17 cellular contexts compared by ENCODE assay signal in genomic region chr10:86079088-86079487, GRCh38.
DNase-seq lines count a peak whose midpoint lies in the region; ATAC-seq, FAIRE-seq and TF ChIP-seq lines count a peak whose summit lies in the region.
"Had no signal": no experiment of that assay in that cellular context is flagged by ENCODE, and none has a peak within 500 bp of the region (broad histone marks: within the 10 kb centered on the region; RNA-seq: fewer than 3 reads in every experiment).

No MANE protein-coding gene starts in this region.

- H3K4me3 Mint-ChIP-seq in natural killer cell treated with Interleukin-12 subunit alpha and Interleukin-12 subunit beta and Interleukin-15 and Interleukin-18, amount 100 ng/mL, for 72 hours, result no peak overlapping the region
- H3K4me3 Mint-ChIP-seq: activated T-cell treated with anti-CD3 and anti-CD28 coated beads, Interleukin-2, amount 50 U/mL, for 72 hours; nephron had no signal

- no peak for TF ChIP-seq CTCF in heart left ventricle (IDR thresholded peaks at IDR 0.05)
- no peak for TF ChIP-seq CTCF in left ventricle myocardium inferior (IDR thresholded peaks at IDR 0.05; ENCODE audit: borderline replicate concordance)
- TF ChIP-seq CTCF in stomach (IDR thresholded peaks at IDR 0.05), result no peak
- TF ChIP-seq CTCF in GM10248 (IDR thresholded peaks at IDR 0.05; ENCODE audit: control extremely low read depth, extremely low read depth, low read depth, missing control alignments), result no peak
- no peak for TF ChIP-seq CTCF in ascending aorta (IDR thresholded peaks at IDR 0.05)

- no peaks in the 10 kb centered on the region for H3K4me1 Mint-ChIP-seq in natural killer cell treated with Interleukin-12 subunit alpha and Interleukin-12 subunit beta and Interleukin-15 and Interleukin-18, amount 100 ng/mL, for 72 hours (ENCODE audit: low read depth in 2 of 2)

- no peak for FAIRE-seq in RCC 7860 (lab: Jason Lieb, UNC)
- FAIRE-seq: G401.6 had no signal

- H3K4me1 ChIP-seq in heart left ventricle, result no peaks in the 10 kb centered on the region
- no peaks in the 10 kb centered on the region for H3K4me1 ChIP-seq in left ventricle myocardium inferior
- H3K4me1 ChIP-seq in stomach, result no peaks in the 10 kb centered on the region
- no peaks in the 10 kb centered on the region for H3K4me1 ChIP-seq in ascending aorta
- H3K4me1 ChIP-seq: left lung, right lobe of liver, tibial nerve had no signal

- no peaks in the 10 kb centered on the region for H3K36me3 ChIP-seq in heart left ventricle
- no peaks in the 10 kb centered on the region for H3K36me3 ChIP-seq in left ventricle myocardium inferior
- H3K36me3 ChIP-seq in stomach, result no peaks in the 10 kb centered on the region
- no peaks in the 10 kb centered on the region for H3K36me3 ChIP-seq in ascending aorta
- H3K36me3 ChIP-seq: left lung, right lobe of liver, tibial nerve had no signal

- no peaks in the 10 kb centered on the region for H3K36me3 Mint-ChIP-seq in natural killer cell treated with Interleukin-12 subunit alpha and Interleukin-12 subunit beta and Interleukin-15 and Interleukin-18, amount 100 ng/mL, for 72 hours

- POLR2A ChIA-PET in GM10248 (lab: Yijun Ruan, JAX), result no interaction called here

- TF ChIP-seq EP300 in stomach (IDR thresholded peaks at IDR 0.05), result no peak

- DNase-seq in heart left ventricle (peak in 1 of 5 donors; percentile 35), left ventricle myocardium inferior (no peak), RCC 7860 (ENCODE audit: low spot score) (peak; percentile 40), iPS DF 19.7 (ENCODE audit: low read depth, low spot score) (peak; percentile 52), stomach (peak; percentile 5), GM10248 (ENCODE audit: extremely low spot score) (no peak), ascending aorta (ENCODE audit: low spot score in 2 of 2) (no peak)
- DNase-seq in natural killer cell treated with Interleukin-12 subunit alpha and Interleukin-12 subunit beta and Interleukin-15 and Interleukin-18, amount 100 ng/mL, for 72 hours (ENCODE audit: low spot score), result no peak
- DNase-seq: activated CD4-positive, alpha-beta T cell treated with anti-CD3 and anti-CD28 coated beads for 48 hours; activated T-cell treated with anti-CD3 and anti-CD28 coated beads, Interleukin-2, amount 50 U/mL, for 72 hours; left lung; NCI-H1048; right lobe of liver; SIG-M5 had no signal

- TF ChIP-seq POLR2A in heart left ventricle (IDR thresholded peaks at IDR 0.05), result no peak
- no peak for TF ChIP-seq POLR2A in stomach (IDR thresholded peaks at IDR 0.05)

- peaks cover 9 to 28% of the 10 kb centered on the region in 2 donors for H3K27me3 Mint-ChIP-seq in natural killer cell treated with Interleukin-12 subunit alpha and Interleukin-12 subunit beta and Interleukin-15 and Interleukin-18, amount 100 ng/mL, for 72 hours

- H3K27ac Mint-ChIP-seq in natural killer cell treated with Interleukin-12 subunit alpha and Interleukin-12 subunit beta and Interleukin-15 and Interleukin-18, amount 100 ng/mL, for 72 hours, result no peak overlapping the region
- H3K27ac Mint-ChIP-seq: activated T-cell treated with anti-CD3 and anti-CD28 coated beads, Interleukin-2, amount 50 U/mL, for 72 hours; nephron had no signal

- WGBS in heart left ventricle, 4 donors, result 49 to 73% (median 60%) methylated on average over 4 of the region's 4 CpGs
- WGBS in stomach, 5 donors, result 51 to 70% (median 58%) methylated on average over 4 of the region's 4 CpGs

- H3K27ac ChIP-seq in heart left ventricle (no peak overlapping the region), left ventricle myocardium inferior (replicated peaks) (no peak overlapping the region), stomach (no peak overlapping the region), ascending aorta (no peak overlapping the region)
- H3K27ac ChIP-seq: left lung, right lobe of liver, tibial nerve had no signal

- no peaks in the 10 kb centered on the region for H3K9me3 Mint-ChIP-seq in natural killer cell treated with Interleukin-12 subunit alpha and Interleukin-12 subunit beta and Interleukin-15 and Interleukin-18, amount 100 ng/mL, for 72 hours
- H3K9me3 Mint-ChIP-seq: nephron had no signal

- intact Hi-C loops in heart left ventricle (cut with DNase I) (no loop called here), left ventricle myocardium inferior (cut with micrococcal nuclease) (no loop called here), stomach (cut with DNase I; ENCODE audit: low total_unique reads) (no loop called here), ascending aorta (cut with DNase I) (no loop called here)

- no peaks in the 10 kb centered on the region for H3K9me3 ChIP-seq in heart left ventricle
- H3K9me3 ChIP-seq in left ventricle myocardium inferior (replicated peaks), result no peaks in the 10 kb centered on the region
- no peaks in the 10 kb centered on the region for H3K9me3 ChIP-seq in stomach
- H3K9me3 ChIP-seq in ascending aorta, result no peaks in the 10 kb centered on the region
- H3K9me3 ChIP-seq: left lung, right lobe of liver, tibial nerve had no signal

- CTCF ChIA-PET in GM10248 (lab: Yijun Ruan, JAX), result no interaction called here

- H3K27me3 ChIP-seq in heart left ventricle, result no peaks in the 10 kb centered on the region
- peaks cover 34% of the 10 kb centered on the region for H3K27me3 ChIP-seq in left ventricle myocardium inferior (ENCODE audit: low read depth)
- peaks cover 0 to 6% (median 0%) of the 10 kb centered on the region in 3 donors for H3K27me3 ChIP-seq in stomach
- no peaks in the 10 kb centered on the region for H3K27me3 ChIP-seq in ascending aorta
- H3K27me3 ChIP-seq: left lung, right lobe of liver, tibial nerve had no signal

- H3K4me3 ChIP-seq in heart left ventricle (no peak overlapping the region), left ventricle myocardium inferior (no peak overlapping the region), stomach (no peak overlapping the region), ascending aorta (no peak overlapping the region)
- H3K4me3 ChIP-seq: left lung, right lobe of liver, tibial nerve had no signal

- peak in 3 of 4 donors; percentile 50 to 75 (median 73) for ATAC-seq in heart left ventricle
- ATAC-seq in natural killer cell treated with Interleukin-12 subunit alpha and Interleukin-12 subunit beta and Interleukin-15 and Interleukin-18, amount 100 ng/mL, for 72 hours, result no peak
- ATAC-seq: left lung, right lobe of liver had no signal

Comparison
In these comparisons a context has a peak if more than half of its experiments do, and no peak if none do; other contexts are left out.
1. ATAC-seq: peak in heart left ventricle (3 of 4); none in natural killer cell treated with Interleukin-12 subunit alpha and Interleukin-12 subunit beta and Interleukin-15 and Interleukin-18, amount 100 ng/mL, for 72 hours (0 of 2).
2. DNase-seq: peak in RCC 7860 (single experiment), iPS DF 19.7 (single experiment) and stomach (single experiment); none in left ventricle myocardium inferior (single experiment), GM10248 (single experiment), ascending aorta (0 of 2) and natural killer cell treated with Interleukin-12 subunit alpha and Interleukin-12 subunit beta and Interleukin-15 and Interleukin-18, amount 100 ng/mL, for 72 hours (single experiment).